ENCODE assay signal across 19 cellular contexts in the genomic region with DNA sequence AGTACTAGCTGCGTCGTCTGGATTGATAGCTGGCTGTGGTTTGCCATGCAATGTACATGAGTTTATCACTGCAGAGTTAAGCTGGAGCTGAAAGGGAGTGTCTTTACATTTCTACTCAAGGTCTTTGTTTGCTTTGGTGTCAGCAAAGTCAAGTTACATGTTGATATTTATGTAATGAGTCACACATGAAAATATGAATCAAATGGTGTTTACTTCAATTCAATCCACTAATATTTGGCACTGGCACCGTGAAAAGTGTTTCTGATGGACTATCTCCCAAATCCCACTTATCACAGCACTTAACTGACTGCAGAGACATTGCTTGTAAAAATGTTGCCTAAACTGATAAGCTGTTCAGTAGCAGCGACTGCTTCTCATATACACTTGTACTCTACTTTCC.
DNase-seq lines count a peak whose midpoint lies in the region; ATAC-seq, FAIRE-seq and TF ChIP-seq lines count a peak whose summit lies in the region.
"Had no signal": no experiment of that assay in that cellular context is flagged by ENCODE, and none has a peak within 500 bp of the region (broad histone marks: within the 10 kb centered on the region; RNA-seq: fewer than 3 reads in every experiment).

No MANE protein-coding gene starts in this region.

- H3K4me2 ChIP-seq in HepG2 (ENCODE audit: low read depth, low read length) (no peak overlapping the region), smooth muscle cell (peak overlapping the region; percentile 51)

- H3K79me2 ChIP-seq in HepG2 (ENCODE audit: insufficient read depth, low read length) (no peaks in the 10 kb centered on the region), smooth muscle cell (ENCODE audit: low read depth) (no peaks in the 10 kb centered on the region)

- FAIRE-seq in HepG2 (lab: Jason Lieb, UNC) (no peak), bronchial epithelial cell (lab: Jason Lieb, UNC) (no peak)
- FAIRE-seq: islet of Langerhans had no signal

- H3K27ac ChIP-seq in HepG2 (ENCODE audit: extremely low read length, insufficient read depth, low read length) (no peak overlapping the region), right lobe of liver (no peak overlapping the region), smooth muscle cell (ENCODE audit: low read depth) (no peak overlapping the region)
- H3K27ac ChIP-seq: sigmoid colon, SK-N-MC, transverse colon had no signal

- H3K4me3 ChIP-seq in HepG2 (replicated peaks in 1 of 3; ENCODE audit: insufficient read depth in 1 of 3, low read depth in 2 of 3, low read length in 3 of 3) (no peak overlapping the region), right lobe of liver (no peak overlapping the region), bronchial epithelial cell (ENCODE audit: low read depth, low read length) (no peak overlapping the region), smooth muscle cell (no peak overlapping the region)
- H3K4me3 ChIP-seq: sigmoid colon, SK-N-MC, transverse colon had no signal

- H3K9me3 ChIP-seq in HepG2 (ENCODE audit: low read length) (no peaks in the 10 kb centered on the region), right lobe of liver (no peaks in the 10 kb centered on the region), smooth muscle cell (replicated peaks; ENCODE audit: low read depth) (no peaks in the 10 kb centered on the region)
- H3K9me3 ChIP-seq: sigmoid colon, transverse colon had no signal

- H3K27me3 ChIP-seq in HepG2 (ENCODE audit: control insufficient read depth in 1 of 2, insufficient read depth in 2 of 2, low read length in 2 of 2) = no peaks in the 10 kb centered on the region
- no peaks in the 10 kb centered on the region for H3K27me3 ChIP-seq in right lobe of liver
- H3K27me3 ChIP-seq in bronchial epithelial cell (ENCODE audit: control insufficient read depth, insufficient read depth, low read length) = no peaks in the 10 kb centered on the region
- H3K27me3 ChIP-seq in smooth muscle cell (ENCODE audit: low read depth) = no peaks in the 10 kb centered on the region
- H3K27me3 ChIP-seq: sigmoid colon, transverse colon had no signal

- 4% methylated on average over 4 of the region's 4 CpGs for WGBS in HepG2 (ENCODE audit: low lambda C conversion rate)
- 21% methylated on average over 4 of the region's 4 CpGs for WGBS in right lobe of liver (ENCODE audit: insufficient coverage, low coverage, low lambda C conversion rate, missing lambda C conversion rate)
- WGBS in smooth muscle cell (ENCODE audit: low lambda C conversion rate) = 13% methylated on average over 4 of the region's 4 CpGs

- POLR2A ChIA-PET in HepG2 (lab: Yijun Ruan, JAX) = no interaction called here

- H2AFZ ChIP-seq in HepG2 (ENCODE audit: low read length) (no peak overlapping the region), smooth muscle cell (ENCODE audit: low read depth) (no peak overlapping the region)

- H3K36me3 ChIP-seq in HepG2 (replicated peaks in 1 of 2; ENCODE audit: control insufficient read depth in 1 of 2, insufficient read depth in 2 of 2, low read length in 2 of 2) = no peaks in the 10 kb centered on the region
- no peaks in the 10 kb centered on the region for H3K36me3 ChIP-seq in right lobe of liver
- no peaks in the 10 kb centered on the region for H3K36me3 ChIP-seq in bronchial epithelial cell (ENCODE audit: control insufficient read depth, insufficient read depth, low read length)
- H3K36me3 ChIP-seq in smooth muscle cell (ENCODE audit: low read depth) = no peaks in the 10 kb centered on the region
- H3K36me3 ChIP-seq: sigmoid colon, transverse colon had no signal

- DNase-seq in HepG2 (ENCODE audit: low spot score) (peak; percentile 22), right lobe of liver (no peak), NCI-H345 (lab: John Stamatoyannopoulos, UW) (peak; percentile 79), bronchial epithelial cell (ENCODE audit: low read depth) (peak; percentile 83), smooth muscle cell (lab: John Stamatoyannopoulos, UW; ENCODE audit: unreplicated experiment) (no peak), NCI-H524 (lab: John Stamatoyannopoulos, UW) (no peak), Ammon's horn (ENCODE audit: low spot score) (no peak)
- DNase-seq: activated CD4-positive, alpha-beta T cell treated with anti-CD3 and anti-CD28 coated beads, Interleukin-2, amount 50 U/mL, for 4 hours; activated naive CD8-positive, alpha-beta T cell treated with anti-CD3 and anti-CD28 coated beads for 36 hours; activated T-cell treated with anti-CD3 and anti-CD28 coated beads, Interleukin-2, amount 50 U/mL, for 4 hours; CD8-positive, alpha-beta memory T cell; midbrain; NCI-H1436; sigmoid colon; stimulated activated CD4-positive, alpha-beta T cell treated with anti-CD3 and anti-CD28 coated beads, Interleukin-4, amount 100 ng/mL, for 24 hours; transverse colon had no signal

- intact Hi-C loops in HepG2 (cut with micrococcal nuclease; ENCODE audit: unreplicated experiment) = no loop called here
- intact Hi-C loops in right lobe of liver (cut with DNase I) = no loop called here

- no peak overlapping the region for H3K9ac ChIP-seq in HepG2 (ENCODE audit: insufficient read depth, low read depth, low read length)
- H3K9ac ChIP-seq in smooth muscle cell (ENCODE audit: low read depth) = no peak overlapping the region

- CTCF ChIA-PET in HepG2 (lab: Yijun Ruan, JAX; ENCODE audit: low intra/inter-chr PET ratio, low total read pairs) = no interaction called here

- no peaks in the 10 kb centered on the region for H4K20me1 ChIP-seq in HepG2 (ENCODE audit: insufficient read depth, low read length)
- no peaks in the 10 kb centered on the region for H4K20me1 ChIP-seq in smooth muscle cell (ENCODE audit: low read depth)

- BruUV-seq in HepG2 (replicated peaks; lab: Mats Ljungman, UMichigan) = no TSS peak

- no peaks in the 10 kb centered on the region for H3F3A ChIP-seq in smooth muscle cell (ENCODE audit: low read depth)

- no peak for TF ChIP-seq POLR2A in HepG2 (IDR thresholded peaks at IDR 0.05; ENCODE audit: insufficient read depth in 1 of 2, low read depth in 2 of 2, low read length in 2 of 2)
- TF ChIP-seq POLR2A in right lobe of liver (IDR thresholded peaks at IDR 0.05) = no peak

- no peak for TF ChIP-seq RAD21 in HepG2 (CRISPR knock-in tag; IDR thresholded peaks at IDR 0.05)

- H3K4me1 ChIP-seq in HepG2 (ENCODE audit: insufficient read depth, low read length) (no peaks in the 10 kb centered on the region), right lobe of liver (no peaks in the 10 kb centered on the region), smooth muscle cell (ENCODE audit: low read depth) (no peaks in the 10 kb centered on the region)
- H3K4me1 ChIP-seq: sigmoid colon, transverse colon had no signal

- TF ChIP-seq CTCF in HepG2 (CRISPR knock-in tag; IDR thresholded peaks at IDR 0.05) (no peak), right lobe of liver (IDR thresholded peaks at IDR 0.05) (no peak), bronchial epithelial cell (IDR thresholded peaks at IDR 0.05; ENCODE audit: insufficient read depth, low read length, severe bottlenecking) (no peak), smooth muscle cell (IDR thresholded peaks at IDR 0.05; ENCODE audit: borderline replicate concordance, insufficient read depth, poor library complexity, severe bottlenecking) (no peak)

- TF ChIP-seq EP300 in HepG2 (IDR thresholded peaks at IDR 0.05; ENCODE audit: low read depth in 2 of 2, low read length in 2 of 2) = no peak
- TF ChIP-seq EP300 in HepG2 (CRISPR knock-in tag; IDR thresholded peaks at IDR 0.05; ENCODE audit: borderline replicate concordance) = no peak

- in situ Hi-C loops in HepG2 (cut with HindIII; ENCODE audit: extremely low pct_ligation_motif_present, low pct_unique_long_range_greater_than_20kb) = no loop called here

- ATAC-seq in HepG2 (no peak; the same call in 2 of the 3 replicates), right lobe of liver (no peak), HG03159 (IDR thresholded peaks at IDR 0.05; ENCODE audit: unreplicated experiment) (no peak)
- ATAC-seq: activated T-cell treated with anti-CD3 and anti-CD28 coated beads, Interleukin-2, amount 50 U/mL, for 4 hours had no signal

TF ChIP-seq in HepG2, 621 proteins besides CTCF, POLR2A, EP300 and RAD21:
- peak; percentile 31 for TF ChIP-seq FOXA3 (CRISPR knock-in tag; IDR thresholded peaks at IDR 0.05)
- TF ChIP-seq ZNF678 (CRISPR knock-in tag; IDR thresholded peaks at IDR 0.05) = no peak
- no peak for TF ChIP-seq FOXP1 (IDR thresholded peaks at IDR 0.05)
- TF ChIP-seq FOXP1 (CRISPR knock-in tag; IDR thresholded peaks at IDR 0.05) = 0 out of 2 replicates have a peak, but pooled peaks have one; percentile 31
- TF ChIP-seq FOSL2 (CRISPR knock-in tag; IDR thresholded peaks at IDR 0.05) = 0 out of 2 replicates have a peak, but pooled peaks have one; percentile 15

Comparison
In these comparisons a context has a peak if more than half of its experiments do, and no peak if none do; other contexts are left out.
1. DNase-seq: peak in HepG2 (single experiment), NCI-H345 (single experiment) and bronchial epithelial cell (single experiment); none in right lobe of liver (0 of 3), smooth muscle cell (single experiment), NCI-H524 (0 of 2) and Ammon's horn (single experiment).